In genomic region chr17:46831573-46832305, GRCh38 we compare ENCODE assay signal across 18 cellular contexts. TPM values are rescaled to one million over a fixed set of nuclear protein-coding genes. Genes with fewer than 3 reads are reported as not detected.
DNase-seq lines count a peak whose midpoint lies in the region; ATAC-seq and TF ChIP-seq lines count a peak whose summit lies in the region.
"Had no signal": no experiment of that assay in that cellular context is flagged by ENCODE, and none has a peak within 500 bp of the region (broad histone marks: within the 10 kb centered on the region; RNA-seq: fewer than 3 reads in every experiment).

No MANE protein-coding gene starts in this region.

- WGBS in ectodermal cell, 2 experiments, result 46 to 49% methylated on average over 14 of the region's 14 CpGs

- no peak overlapping the region for H2AFZ ChIP-seq in osteoblast (ENCODE audit: low read length)
- H2AFZ ChIP-seq: PC-9 had no signal

- DNase-seq in NT2/D1 (ENCODE audit: low read depth, low spot score) (no peak), lower lobe of right lung (peak; percentile 33), osteoblast (ENCODE audit: insufficient read length, low spot score, missing footprints) (peak; percentile 56), NCI-H187 treated with DMSO at 0.1 percent for 48 hours (lab: John Stamatoyannopoulos, UW) (no peak), left ventricle myocardium superior (no peak)
- DNase-seq: AML-193; CD4-positive, alpha-beta T cell; DMS79; KG1; NCI-H1048; NCI-H146; NCI-H446 treated with DMSO at 0.1 percent for 48 hours; NCI-H748 treated with DMSO at 0.1 percent for 48 hours; PC-9 had no signal

- H3K27ac ChIP-seq in ectodermal cell (ENCODE audit: insufficient read depth, low read depth, low read length, poor library complexity, severe bottlenecking), result peak overlapping the region; percentile 84
- H3K27ac ChIP-seq in lower lobe of right lung, result no peak overlapping the region
- no peak overlapping the region for H3K27ac ChIP-seq in osteoblast (ENCODE audit: low read depth, low read length)
- H3K27ac ChIP-seq: PC-9 had no signal

- H3K27me3 ChIP-seq in NT2/D1 (ENCODE audit: insufficient read depth, insufficient read length) (peaks cover 45% of the 10 kb centered on the region), ectodermal cell (ENCODE audit: control insufficient read depth, insufficient read depth, low read length, poor library complexity, severe bottlenecking) (peaks cover 7% of the 10 kb centered on the region), lower lobe of right lung (ENCODE audit: low read depth) (peaks cover under 1% of the 10 kb centered on the region), osteoblast (ENCODE audit: insufficient read depth, low read length) (no peaks in the 10 kb centered on the region)

- no peak for TF ChIP-seq CTCF in lower lobe of right lung (IDR thresholded peaks at IDR 0.05)
- TF ChIP-seq CTCF in osteoblast (IDR thresholded peaks at IDR 0.05; ENCODE audit: extremely low read depth, low read depth, low read length), result no peak

- H3K4me3 ChIP-seq in NT2/D1 (ENCODE audit: insufficient read length, low read depth) (no peak overlapping the region), ectodermal cell (ENCODE audit: insufficient read depth, low read depth, low read length) (no peak overlapping the region), lower lobe of right lung (no peak overlapping the region), osteoblast (ENCODE audit: insufficient read depth, low read length) (no peak overlapping the region)
- H3K4me3 ChIP-seq: PC-9 had no signal

- no peaks in the 10 kb centered on the region for H3K36me3 ChIP-seq in NT2/D1 (ENCODE audit: insufficient read depth, insufficient read length, low read length)
- no peaks in the 10 kb centered on the region for H3K36me3 ChIP-seq in ectodermal cell (ENCODE audit: control insufficient read depth, insufficient read depth, low read length)
- no peaks in the 10 kb centered on the region for H3K36me3 ChIP-seq in lower lobe of right lung
- no peaks in the 10 kb centered on the region for H3K36me3 ChIP-seq in osteoblast (ENCODE audit: insufficient read depth, low read length)

- no peaks in the 10 kb centered on the region for H3K79me2 ChIP-seq in osteoblast (ENCODE audit: insufficient read depth, low read length)

- ATAC-seq in lower lobe of right lung (no peak), HG02981 (IDR thresholded peaks at IDR 0.05; ENCODE audit: unreplicated experiment) (no peak), esophagus mucosa (no peak), left ventricle myocardium superior (no peak)

- no peaks in the 10 kb centered on the region for H4K20me1 ChIP-seq in osteoblast (ENCODE audit: insufficient read depth, low read length)

- H3K9me3 ChIP-seq in NT2/D1 (ENCODE audit: insufficient read depth, low read length) (no peaks in the 10 kb centered on the region), ectodermal cell (ENCODE audit: control insufficient read depth, low read length) (no peaks in the 10 kb centered on the region), lower lobe of right lung (no peaks in the 10 kb centered on the region), osteoblast (ENCODE audit: low read depth, low read length) (no peaks in the 10 kb centered on the region)

- no peak overlapping the region for H3K4me2 ChIP-seq in osteoblast (ENCODE audit: insufficient read depth, low read length)
- H3K4me2 ChIP-seq: PC-9 had no signal

- intact Hi-C loops in lower lobe of right lung (cut with DNase I), result no loop called here
- intact Hi-C loops in left ventricle myocardium superior (cut with micrococcal nuclease), result no loop called here

- H3K4me1 ChIP-seq in NT2/D1 (ENCODE audit: insufficient read depth, insufficient read length), result peaks cover 30% of the 10 kb centered on the region
- peaks cover 33% of the 10 kb centered on the region for H3K4me1 ChIP-seq in ectodermal cell (ENCODE audit: control insufficient read depth, insufficient read depth, low read length)
- no peaks in the 10 kb centered on the region for H3K4me1 ChIP-seq in lower lobe of right lung
- H3K4me1 ChIP-seq in osteoblast (ENCODE audit: insufficient read depth, low read length), result peaks cover 13% of the 10 kb centered on the region

- peak overlapping the region; percentile 53 for H3K9ac ChIP-seq in NT2/D1 (ENCODE audit: insufficient read length, low read depth)

RNA-seq across cellular contexts. Expression of gene WNT3, which starts 13.2 kb away (rescaled TPM):
- 9.8 TPM for polyA plus RNA-seq in ectodermal cell (2013, experiment 1 of 4)
- polyA plus RNA-seq in ectodermal cell (2013, experiment 2 of 4), result 6.9 TPM
- polyA plus RNA-seq in ectodermal cell (2013, experiment 3 of 4), result 8.7 TPM
- 9.5 TPM for polyA plus RNA-seq in ectodermal cell (2013, experiment 4 of 4)
- total RNA-seq in lower lobe of right lung (2.2 TPM), osteoblast (0.88 and 1.1 TPM in 2 replicates), esophagus mucosa (5.9 TPM), left ventricle myocardium superior (0.92 TPM)
- total RNA-seq: CD4-positive, alpha-beta T cell had no signal

RNA-seq across cellular contexts. Expression of gene WNT9B, which starts 19.6 kb away (rescaled TPM):
- 2.7 TPM for polyA plus RNA-seq in ectodermal cell (2013, experiment 1 of 4)
- 1.4 TPM for polyA plus RNA-seq in ectodermal cell (2013, experiment 2 of 4)
- polyA plus RNA-seq in ectodermal cell (2013, experiment 3 of 4), result 0.59 TPM
- 0.85 TPM for polyA plus RNA-seq in ectodermal cell (2013, experiment 4 of 4)
- total RNA-seq in lower lobe of right lung (0.80 TPM), osteoblast (0.36 TPM in 1 of 2 replicates, not detected in the other), esophagus mucosa (not detected), left ventricle myocardium superior (0.42 TPM)
- total RNA-seq: CD4-positive, alpha-beta T cell; M059J; PC-9 had no signal

Comparison
In these comparisons a context has a peak if more than half of its experiments do, and no peak if none do; other contexts are left out.
1. DNase-seq: peak in lower lobe of right lung (single experiment) and osteoblast (single experiment); none in NT2/D1 (single experiment), NCI-H187 treated with DMSO at 0.1 percent for 48 hours (single experiment) and left ventricle myocardium superior (single experiment).